In genomic region chr7:150937848-150938561, GRCh38 we compare ENCODE assay signal across 9 cellular contexts. TPM values are rescaled to one million over a fixed set of nuclear protein-coding genes. Genes with fewer than 3 reads are reported as not detected.
DNase-seq lines count a peak whose midpoint lies in the region; ATAC-seq lines count a peak whose summit lies in the region.
"Had no signal": no experiment of that assay in that cellular context is flagged by ENCODE, and none has a peak within 500 bp of the region (broad histone marks: within the 10 kb centered on the region; RNA-seq: fewer than 3 reads in every experiment).

No MANE protein-coding gene starts in this region.

- DNase-seq in activated CD4-positive, CD25-positive, alpha-beta regulatory T cell treated with anti-CD3 and anti-CD28 coated beads, Interleukin-2, amount 50 U/mL, for 72 hours: no peak
- peak; percentile 58 for DNase-seq in RPMI7951 (ENCODE audit: low read depth)
- peak; percentile 52 for DNase-seq in ecto neural progenitor cell (ENCODE audit: low spot score)
- peak; percentile 17 for DNase-seq in stimulated activated naive CD4-positive, alpha-beta T cell treated with Interleukin-2 at 50 U/mL for 16 hours (lab: John Stamatoyannopoulos, UW)
- no peak for DNase-seq in immature natural killer cell
- no peak for DNase-seq in iPS-NIHi11 (ENCODE audit: low spot score)
- DNase-seq: kidney glomerular epithelial cell had no signal

- peak; percentile 50 for ATAC-seq in activated CD4-positive, CD25-positive, alpha-beta regulatory T cell treated with anti-CD3 and anti-CD28 coated beads, Interleukin-2, amount 50 U/mL, for 24 hours
- no peak for ATAC-seq in GM19328 (IDR thresholded peaks at IDR 0.05; ENCODE audit: unreplicated experiment)

- peaks cover 17 to 22% of the 10 kb centered on the region in 2 donors for H3K4me1 Mint-ChIP-seq in immature natural killer cell

- H3K4me3 Mint-ChIP-seq in immature natural killer cell: peak overlapping the region in 2 of 5 donors; percentile 27 to 34

- H3K27me3 Mint-ChIP-seq in immature natural killer cell (ENCODE audit: low read depth in 3 of 3): peaks cover 2 to 7% (median 5%) of the 10 kb centered on the region in 3 donors

- no peaks in the 10 kb centered on the region for H3K9me3 Mint-ChIP-seq in immature natural killer cell

- no peak overlapping the region for H3K27ac Mint-ChIP-seq in immature natural killer cell

- no peaks in the 10 kb centered on the region for H3K36me3 Mint-ChIP-seq in immature natural killer cell

RNA-seq across cellular contexts. Expression of gene KCNH2, which starts 40.1 kb away (rescaled TPM):
- not detected in 2 replicates for total RNA-seq in RPMI7951 (2014; rRNA removed; shearing (Covaris generic))
- not detected for polyA plus RNA-seq in immature natural killer cell

RNA-seq across cellular contexts. Expression of gene NOS3, which starts 52.8 kb away (rescaled TPM):
- 0.12 and 0.39 TPM in 2 replicates for total RNA-seq in RPMI7951 (2014; rRNA removed; shearing (Covaris generic))
- 1 to 10 TPM in 2 of 3 donors, under 1 TPM in 1; 0.21 to 4.9 (median 2.4) TPM for polyA plus RNA-seq in immature natural killer cell

Comparison
In these comparisons a context has a peak if more than half of its experiments do, and no peak if none do; other contexts are left out.
1. DNase-seq: peak in RPMI7951 (single experiment), ecto neural progenitor cell (single experiment) and stimulated activated naive CD4-positive, alpha-beta T cell treated with Interleukin-2 at 50 U/mL for 16 hours (single experiment); none in activated CD4-positive, CD25-positive, alpha-beta regulatory T cell treated with anti-CD3 and anti-CD28 coated beads, Interleukin-2, amount 50 U/mL, for 72 hours (single experiment), immature natural killer cell (0 of 3) and iPS-NIHi11 (single experiment).